21 cellular contexts compared by ENCODE assay signal in the genomic region with DNA sequence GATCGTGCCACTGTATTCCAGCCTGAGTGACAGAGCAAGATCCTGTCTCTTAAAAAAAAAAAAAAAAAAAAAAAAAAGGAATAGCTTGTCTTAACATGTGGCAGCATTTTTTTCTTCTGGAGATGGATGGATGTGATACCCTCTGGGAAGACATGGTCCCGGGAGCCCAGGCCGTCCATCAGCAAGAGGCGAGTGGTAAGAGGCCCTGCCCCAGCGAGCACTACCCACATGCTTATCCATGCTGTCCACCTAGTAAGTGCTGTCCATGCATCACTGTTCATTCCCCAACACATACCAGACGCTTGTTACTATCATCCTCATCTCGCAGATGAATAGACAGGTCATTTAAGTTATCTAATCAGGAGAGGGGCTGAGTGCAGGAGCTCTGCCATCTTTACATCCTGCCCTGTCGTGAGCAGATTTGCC. TPM values are rescaled to one million over a fixed set of nuclear protein-coding genes. Genes with fewer than 3 reads are reported as not detected.
DNase-seq lines count a peak whose midpoint lies in the region; ATAC-seq and TF ChIP-seq lines count a peak whose summit lies in the region.
"Had no signal": no experiment of that assay in that cellular context is flagged by ENCODE, and none has a peak within 500 bp of the region (broad histone marks: within the 10 kb centered on the region; RNA-seq: fewer than 3 reads in every experiment).

No MANE protein-coding gene starts in this region.

- no peak for ATAC-seq in GM19463 (IDR thresholded peaks at IDR 0.05; ENCODE audit: unreplicated experiment)
- no peak for ATAC-seq in HG03442 (IDR thresholded peaks at IDR 0.05; ENCODE audit: unreplicated experiment)
- ATAC-seq: CD8-positive, alpha-beta T cell had no signal

- 55 to 79% (median 72%) methylated on average over 8 of the region's 8 CpGs for WGBS in adrenal gland, 4 donors

- TF ChIP-seq POLR2A in adrenal gland (IDR thresholded peaks at IDR 0.05): no peak

- H3K9me3 ChIP-seq in HEK293 (ENCODE audit: control insufficient read depth, insufficient read depth, low read depth, low read length) (no peaks in the 10 kb centered on the region), adrenal gland (replicated peaks in 1 of 3) (no peaks in the 10 kb centered on the region)
- H3K9me3 ChIP-seq: MG63 had no signal

- H3K4me3 ChIP-seq in HEK293 (ENCODE audit: low read depth, low read length) (no peak overlapping the region), adrenal gland (no peak overlapping the region)
- H3K4me3 ChIP-seq: MG63 had no signal

- CTCF ChIA-PET in HEK293 (lab: Yijun Ruan, JAX): interaction anchor here (0.6 to 1.1 kb wide), 4 partner anchors 33 to 967 kb away, joined by 3 to 4 read pairs (median 4); no protein-coding TSS in a partner anchor

- DNase-seq in NCI-H2171 treated with DMSO at 0.1 percent for 48 hours (lab: John Stamatoyannopoulos, UW) (peak; percentile 43), epidermal melanocyte (ENCODE audit: insufficient read length, low spot score) (peak; percentile 10), posterior vena cava (ENCODE audit: low spot score) (peak; percentile 41), adrenal gland (no peak), AG08395 (ENCODE audit: low spot score) (no peak)
- DNase-seq: ACHN; C1 segment of cervical spinal cord; Calu3; CD8-positive, alpha-beta T cell; GOT3; HCEC 1CT; Kasumi-1; MG63; NCI-H1694 treated with DMSO at 0.1 percent for 48 hours; NCI-H2081 treated with DMSO at 0.1 percent for 48 hours; NCI-H2227 treated with DMSO at 0.1 percent for 48 hours; NCI-H748 treated with DMSO at 0.1 percent for 48 hours had no signal

- H3K36me3 ChIP-seq in HEK293 (ENCODE audit: control insufficient read depth in 2 of 2, insufficient read depth in 1 of 2, low read length in 2 of 2) (no peaks in the 10 kb centered on the region), adrenal gland (replicated peaks in 1 of 2) (no peaks in the 10 kb centered on the region)
- H3K36me3 ChIP-seq: MG63 had no signal

- TF ChIP-seq CTCF in HEK293 (tag by site-specific recombination; IDR thresholded peaks at IDR 0.05): no peak
- no peak for TF ChIP-seq CTCF in adrenal gland (IDR thresholded peaks at IDR 0.05)

- H3K4me1 ChIP-seq in HEK293 (ENCODE audit: control insufficient read depth, insufficient read depth, low read length) (no peaks in the 10 kb centered on the region), adrenal gland (replicated peaks in 1 of 2) (no peaks in the 10 kb centered on the region)

- intact Hi-C loops in posterior vena cava (cut with DNase I) (no loop called here), adrenal gland (cut with DNase I) (no loop called here)

- H3K27ac ChIP-seq in HEK293 (ENCODE audit: extremely low read depth, low read depth, low read length) (no peak overlapping the region), adrenal gland (no peak overlapping the region)
- H3K27ac ChIP-seq: RWPE1 had no signal

- H3K27me3 ChIP-seq in adrenal gland: no peaks in the 10 kb centered on the region
- H3K27me3 ChIP-seq: MG63 had no signal

- POLR2A ChIA-PET in HEK293 (lab: Yijun Ruan, JAX): interaction anchor here (0.6 kb wide), 1 partner anchor 194 kb away, joined by 4 read pairs; no protein-coding TSS in a partner anchor

TF ChIP-seq in HEK293, 187 proteins besides CTCF, POLR2A, EP300 and RAD21:
- TF ChIP-seq, protein P1, sequence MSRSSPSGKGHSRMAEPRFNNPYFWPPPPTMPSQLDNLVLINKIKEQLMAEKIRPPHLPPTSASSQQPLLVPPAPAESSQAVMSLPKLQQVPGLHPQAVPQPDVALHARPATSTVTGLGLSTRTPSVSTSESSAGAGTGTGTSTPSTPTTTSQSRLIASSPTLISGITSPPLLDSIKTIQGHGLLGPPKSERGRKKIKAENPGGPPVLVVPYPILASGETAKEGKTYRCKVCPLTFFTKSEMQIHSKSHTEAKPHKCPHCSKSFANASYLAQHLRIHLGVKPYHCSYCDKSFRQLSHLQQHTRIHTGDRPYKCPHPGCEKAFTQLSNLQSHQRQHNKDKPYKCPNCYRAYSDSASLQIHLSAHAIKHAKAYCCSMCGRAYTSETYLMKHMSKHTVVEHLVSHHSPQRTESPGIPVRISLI (tag by site-specific recombination; IDR thresholded peaks at IDR 0.05): peak; percentile 73; the same call in 1 of the 2 replicates
- TF ChIP-seq ZNF501 (tag by site-specific recombination; IDR thresholded peaks at IDR 0.05) (no peak), ZNF112 (tag by site-specific recombination; IDR thresholded peaks at IDR 0.05) (no peak), ZNF341 (tag by site-specific recombination; IDR thresholded peaks at IDR 0.05; ENCODE audit: low read depth) (no peak)

RNA-seq across cellular contexts. Expression of a gene that starts 12.9 kb away (rescaled TPM):
- 100 to 1,000 TPM; 106 to 115 TPM for total RNA-seq in posterior vena cava
- 100 to 1,000 TPM in 7 of 8 donors, 10 to 100 TPM in 1; 94.6 to 215 (median 156) TPM for total RNA-seq in adrenal gland
- polyA plus RNA-seq in adrenal gland: 100 to 1,000 TPM; 200 to 334 (median 226) TPM

RNA-seq across cellular contexts. Expression of a gene that starts 35.0 kb away (rescaled TPM):
- total RNA-seq in posterior vena cava (1 to 10 TPM in 1 of 2 donors, under 1 TPM in 1; 0.95 to 1.3 TPM), adrenal gland (under 1 TPM in 6 of 8 donors, not detected in 2; 0.11 to 0.55 (median 0.35) TPM)
- polyA plus RNA-seq in adrenal gland: 1 to 10 TPM in 1 of 3 donors, under 1 TPM in 1, not detected in 1; 0.37 to 8.0 TPM

RNA-seq across cellular contexts. Expression of a gene that starts 45.3 kb away (rescaled TPM):
- total RNA-seq in posterior vena cava: 100 to 1,000 TPM; 440 to 856 TPM
- 1 to 10 TPM in 7 of 8 donors, under 1 TPM in 1; 0.90 to 4.1 (median 2.6) TPM for total RNA-seq in adrenal gland
- polyA plus RNA-seq in adrenal gland: 1 to 10 TPM in 2 of 3 donors, under 1 TPM in 1; 0.66 to 2.3 (median 1.8) TPM

Comparison
In these comparisons a context has a peak if more than half of its experiments do, and no peak if none do; other contexts are left out.
1. DNase-seq: peak in NCI-H2171 treated with DMSO at 0.1 percent for 48 hours (single experiment), epidermal melanocyte (single experiment) and posterior vena cava (single experiment); none in adrenal gland (0 of 7) and AG08395 (single experiment).
2. RNA of a gene that starts 45.3 kb away (total RNA-seq): 440 to 856 TPM in posterior vena cava; 0.90 to 4.1 TPM in adrenal gland; every median in the first group is over 10 times any median in the second.